In the genomic region with DNA sequence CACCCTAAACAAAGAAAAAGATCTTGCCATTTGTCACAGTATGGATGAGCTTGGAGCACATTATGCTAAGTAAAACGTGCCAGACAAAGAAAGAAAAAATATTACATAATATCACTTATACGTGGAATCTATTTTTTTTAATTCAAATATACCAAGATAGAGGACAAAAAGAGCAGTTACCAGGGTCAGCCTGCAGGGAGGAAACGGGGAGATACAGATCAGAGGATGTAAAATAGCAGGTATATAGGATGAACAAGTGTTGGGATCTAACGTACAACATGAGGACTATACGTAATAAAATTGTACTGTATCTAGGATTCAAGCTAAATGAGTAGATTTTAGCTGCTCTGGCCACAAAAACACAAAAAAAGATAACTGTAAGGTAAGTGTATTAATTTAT, we compare ENCODE assay signal across 1 cellular context.
TF ChIP-seq lines count a peak whose summit lies in the region.

No MANE protein-coding gene starts in this region.

TF ChIP-seq in HepG2, 621 proteins besides CTCF, POLR2A, EP300 and RAD21 (continued from another document):
- TF ChIP-seq E2F2 (CRISPR knock-in tag; IDR thresholded peaks at IDR 0.05; ENCODE audit: borderline replicate concordance), result no peak
- TF ChIP-seq ZNF446 (CRISPR knock-in tag; IDR thresholded peaks at IDR 0.05), result no peak
- TF ChIP-seq PAX8 (CRISPR knock-in tag; IDR thresholded peaks at IDR 0.05; ENCODE audit: borderline replicate concordance), result no peak
- no peak for TF ChIP-seq SOX13 (IDR thresholded peaks at IDR 0.05)
- no peak for TF ChIP-seq SOX13 (CRISPR knock-in tag; conservative IDR thresholded peaks at IDR 0.05 in 1 of 2, IDR thresholded peaks at IDR 0.05 in 1 of 2)
- TF ChIP-seq, protein P1, sequence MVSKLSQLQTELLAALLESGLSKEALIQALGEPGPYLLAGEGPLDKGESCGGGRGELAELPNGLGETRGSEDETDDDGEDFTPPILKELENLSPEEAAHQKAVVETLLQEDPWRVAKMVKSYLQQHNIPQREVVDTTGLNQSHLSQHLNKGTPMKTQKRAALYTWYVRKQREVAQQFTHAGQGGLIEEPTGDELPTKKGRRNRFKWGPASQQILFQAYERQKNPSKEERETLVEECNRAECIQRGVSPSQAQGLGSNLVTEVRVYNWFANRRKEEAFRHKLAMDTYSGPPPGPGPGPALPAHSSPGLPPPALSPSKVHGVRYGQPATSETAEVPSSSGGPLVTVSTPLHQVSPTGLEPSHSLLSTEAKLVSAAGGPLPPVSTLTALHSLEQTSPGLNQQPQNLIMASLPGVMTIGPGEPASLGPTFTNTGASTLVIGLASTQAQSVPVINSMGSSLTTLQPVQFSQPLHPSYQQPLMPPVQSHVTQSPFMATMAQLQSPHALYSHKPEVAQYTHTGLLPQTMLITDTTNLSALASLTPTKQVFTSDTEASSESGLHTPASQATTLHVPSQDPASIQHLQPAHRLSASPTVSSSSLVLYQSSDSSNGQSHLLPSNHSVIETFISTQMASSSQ (IDR thresholded peaks at IDR 0.05; ENCODE audit: low read depth), result no peak
- TF ChIP-seq, protein P1 (CRISPR knock-in tag; IDR thresholded peaks at IDR 0.05; ENCODE audit: borderline replicate concordance), result no peak
- no peak for TF ChIP-seq ZNF710 (CRISPR knock-in tag; IDR thresholded peaks at IDR 0.05; ENCODE audit: borderline replicate concordance)
- TF ChIP-seq DDIT3 (CRISPR knock-in tag; IDR thresholded peaks at IDR 0.05), result no peak
- no peak for TF ChIP-seq GTF2F1 (IDR thresholded peaks at IDR 0.05; ENCODE audit: low read length)
- TF ChIP-seq, protein P2, sequence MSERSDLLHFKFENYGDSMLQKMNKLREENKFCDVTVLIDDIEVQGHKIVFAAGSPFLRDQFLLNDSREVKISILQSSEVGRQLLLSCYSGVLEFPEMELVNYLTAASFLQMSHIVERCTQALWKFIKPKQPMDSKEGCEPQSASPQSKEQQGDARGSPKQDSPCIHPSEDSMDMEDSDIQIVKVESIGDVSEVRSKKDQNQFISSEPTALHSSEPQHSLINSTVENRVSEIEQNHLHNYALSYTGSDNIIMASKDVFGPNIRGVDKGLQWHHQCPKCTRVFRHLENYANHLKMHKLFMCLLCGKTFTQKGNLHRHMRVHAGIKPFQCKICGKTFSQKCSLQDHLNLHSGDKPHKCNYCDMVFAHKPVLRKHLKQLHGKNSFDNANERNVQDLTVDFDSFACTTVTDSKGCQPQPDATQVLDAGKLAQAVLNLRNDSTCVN (CRISPR knock-in tag; IDR thresholded peaks at IDR 0.05; ENCODE audit: borderline replicate concordance), result no peak
- TF ChIP-seq MTF2 (CRISPR knock-in tag; IDR thresholded peaks at IDR 0.05; ENCODE audit: borderline replicate concordance), result no peak
- TF ChIP-seq KLF12 (CRISPR knock-in tag; IDR thresholded peaks at IDR 0.05; ENCODE audit: borderline replicate concordance), result no peak
